In genomic region chr4:1346781-1347409, GRCh38 we compare ENCODE assay signal across 7 cellular contexts. TPM values are rescaled to one million over a fixed set of nuclear protein-coding genes. Genes with fewer than 3 reads are reported as not detected.
DNase-seq lines count a peak whose midpoint lies in the region; ATAC-seq, FAIRE-seq and TF ChIP-seq lines count a peak whose summit lies in the region.

Gene UVSSA (plus strand): TSS chr4:1347208. CDS start chr4:1348092, 884 bp downstream.

- H3K9me2 ChIP-seq in hepatocyte (replicated peaks; ENCODE audit: insufficient read depth), result no peaks in the 10 kb centered on the region

- no peaks in the 10 kb centered on the region for H3K36me3 ChIP-seq in hepatocyte (replicated peaks; ENCODE audit: insufficient read depth, low read depth)

- H3K27me3 ChIP-seq in hepatocyte, result no peaks in the 10 kb centered on the region

- peak within 1 kb of the TSS; percentile 97 for H3K27ac ChIP-seq in hepatocyte

- no peaks in the 10 kb centered on the region for H4K20me1 ChIP-seq in hepatocyte (ENCODE audit: insufficient read depth, poor library complexity, severe bottlenecking)

- peak within 1 kb of the TSS; percentile 63 for H2AFZ ChIP-seq in hepatocyte

- peak; percentile 98 for FAIRE-seq in GM18507 (lab: Jason Lieb, UNC)

- no peak for TF ChIP-seq CTCF in astrocyte of the cerebellum (IDR thresholded peaks at IDR 0.05; ENCODE audit: low read depth, low read length, missing control alignments)
- no peak for TF ChIP-seq CTCF in hepatocyte (IDR thresholded peaks at IDR 0.05; ENCODE audit: poor library complexity)

- WGBS in hepatocyte (ENCODE audit: low lambda C conversion rate, missing lambda C conversion rate), result under 1% methylated on average over 38 of the region's 76 CpGs

- peak within 1 kb of the TSS; percentile 59 for H3K4me3 ChIP-seq in astrocyte of the cerebellum (ENCODE audit: low read depth, low read length)
- peak within 1 kb of the TSS; percentile 71 for H3K4me3 ChIP-seq in hepatocyte

- peaks cover 47% of the 10 kb centered on the region for H3K79me2 ChIP-seq in hepatocyte

- ATAC-seq in HG02981 (IDR thresholded peaks at IDR 0.05; ENCODE audit: unreplicated experiment), result peak; percentile 94

- peak; percentile 100 for DNase-seq in GM18507 (ENCODE audit: extremely low spot score, insufficient read length, low read depth)
- peak; percentile 92 for DNase-seq in NCI-H2029 treated with DMSO at 0.1 percent for 48 hours (lab: John Stamatoyannopoulos, UW)
- peak; percentile 100 for DNase-seq in T-helper 9 cell
- DNase-seq in astrocyte of the cerebellum (ENCODE audit: low read depth), result peak; percentile 99
- DNase-seq in hepatocyte (ENCODE audit: low spot score), result peak; percentile 100
- peak; percentile 95 for DNase-seq in renal cortical epithelial cell (ENCODE audit: low read depth)

- H3K9me3 ChIP-seq in hepatocyte (ENCODE audit: low read depth), result no peaks in the 10 kb centered on the region

- in situ Hi-C loops in astrocyte of the cerebellum (cut with HindIII; ENCODE audit: low sequenced_read_pairs), result no loop called here

- peaks cover 16% of the 10 kb centered on the region for H3K4me1 ChIP-seq in hepatocyte (ENCODE audit: insufficient read depth)

- peak within 1 kb of the TSS; percentile 98 for H3K4me2 ChIP-seq in hepatocyte

RNA-seq across cellular contexts. Expression of gene UVSSA, which starts in this region (rescaled TPM):
- total RNA-seq in hepatocyte (5.3 and 11.0 TPM in 2 replicates), renal cortical epithelial cell (4.7 and 10.9 TPM in 2 replicates)
- 10.6 and 12.3 TPM in 2 replicates for polyA plus RNA-seq in hepatocyte

Comparison
In these comparisons a context has a peak if more than half of its experiments do, and no peak if none do; other contexts are left out.
1. Peak in every context shown above with its lines: DNase-seq, ATAC-seq, H3K4me3 ChIP-seq and H3K27ac ChIP-seq.